In genomic region chr6:42068872-42069522, GRCh38 we compare ENCODE assay signal across 13 cellular contexts.
"Had no signal": no experiment of that assay in that cellular context is flagged by ENCODE, and none has a peak within 500 bp of the region (broad histone marks: within the 10 kb centered on the region; RNA-seq: fewer than 3 reads in every experiment).

No MANE protein-coding gene starts in this region.

- H3K4me3 ChIP-seq: colonic mucosa, gastrocnemius medialis, lower lobe of right lung, pancreas, sigmoid colon had no signal

- H3K9me3 Mint-ChIP-seq: activated CD4-positive, alpha-beta memory T cell treated with anti-CD3 and anti-CD28 coated beads, Interleukin-2, amount 10 ng/mL, durations not matched to agents 7 days and 5 days; natural killer cell; T-helper 1 cell treated with Interleukin-12 subunit alpha and Interleukin-12 subunit beta and Interleukin-4 antibody, amounts not matched to agents 30 μg/mL and 1 μg/mL, for 36 hours had no signal

- H3K4me1 ChIP-seq: colonic mucosa, gastrocnemius medialis, lower lobe of right lung, pancreas, sigmoid colon had no signal

- H3K27ac ChIP-seq: colonic mucosa, gastrocnemius medialis, lower lobe of right lung, pancreas, sigmoid colon had no signal

- H3K4me1 Mint-ChIP-seq: natural killer cell had no signal

- H3K27me3 ChIP-seq: colonic mucosa, gastrocnemius medialis, pancreas, sigmoid colon had no signal

- H3K9me3 ChIP-seq: colonic mucosa, gastrocnemius medialis, lower lobe of right lung, pancreas, sigmoid colon had no signal

- H3K27ac Mint-ChIP-seq: activated CD4-positive, alpha-beta memory T cell treated with anti-CD3 and anti-CD28 coated beads, Interleukin-2, amount 10 ng/mL, durations not matched to agents 7 days and 5 days; activated CD8-positive, alpha-beta memory T cell treated with anti-CD3 and anti-CD28 coated beads, Interleukin-2, amount 10 ng/mL, durations not matched to agents 7 days and 5 days; activated naive CD8-positive, alpha-beta T cell; natural killer cell; T-helper 1 cell treated with Interleukin-12 subunit alpha and Interleukin-12 subunit beta and Interleukin-4 antibody, amounts not matched to agents 30 μg/mL and 1 μg/mL, for 36 hours had no signal

- H3K36me3 Mint-ChIP-seq: natural killer cell had no signal

- H3K36me3 ChIP-seq: colonic mucosa had no signal

- DNase-seq: activated CD4-positive, alpha-beta memory T cell treated with anti-CD3 and anti-CD28 coated beads, Interleukin-2, amount 10 ng/mL, durations not matched to agents 7 days and 5 days; activated CD8-positive, alpha-beta memory T cell treated with anti-CD3 and anti-CD28 coated beads, Interleukin-2, amount 10 ng/mL, durations not matched to agents 7 days and 5 days; caudate nucleus; colonic mucosa; gastrocnemius medialis; lower lobe of right lung; natural killer cell; pancreas; sigmoid colon; stimulated activated naive CD4-positive, alpha-beta T cell had no signal

- H3K4me3 Mint-ChIP-seq: activated CD4-positive, alpha-beta memory T cell treated with anti-CD3 and anti-CD28 coated beads, Interleukin-2, amount 10 ng/mL, durations not matched to agents 7 days and 5 days; activated CD8-positive, alpha-beta memory T cell treated with anti-CD3 and anti-CD28 coated beads, Interleukin-2, amount 10 ng/mL, durations not matched to agents 7 days and 5 days; activated naive CD8-positive, alpha-beta T cell; natural killer cell; T-helper 1 cell treated with Interleukin-12 subunit alpha and Interleukin-12 subunit beta and Interleukin-4 antibody, amounts not matched to agents 30 μg/mL and 1 μg/mL, for 36 hours had no signal

- ATAC-seq: activated CD8-positive, alpha-beta memory T cell treated with anti-CD3 and anti-CD28 coated beads, Interleukin-2, amount 10 ng/mL, durations not matched to agents 7 days and 5 days; esophagus mucosa; gastrocnemius medialis; lower lobe of right lung; pancreas had no signal

- H3K27me3 Mint-ChIP-seq: activated CD4-positive, alpha-beta memory T cell treated with anti-CD3 and anti-CD28 coated beads, Interleukin-2, amount 10 ng/mL, durations not matched to agents 7 days and 5 days; activated CD8-positive, alpha-beta memory T cell treated with anti-CD3 and anti-CD28 coated beads, Interleukin-2, amount 10 ng/mL, durations not matched to agents 7 days and 5 days; activated naive CD8-positive, alpha-beta T cell had no signal
